ENCODE assay signal across 24 cellular contexts in genomic region chr9:65435464-65435863, GRCh38.
"Had no signal": no experiment of that assay in that cellular context is flagged by ENCODE, and none has a peak within 500 bp of the region (broad histone marks: within the 10 kb centered on the region; RNA-seq: fewer than 3 reads in every experiment).

No MANE protein-coding gene starts in this region.

- ATAC-seq: stimulated activated effector memory CD8-positive, alpha-beta T cell treated with anti-CD3 and anti-CD28 coated beads, Interleukin-12 subunit alpha, Interleukin-12 subunit beta, amount 100 ng/mL, for 72 hours; stimulated activated memory B cell treated with anti-CD40 and anti-IgM and Interleukin-4, amounts not matched to agents 10 μg/mL and 1 μg/mL and 100 μg/mL, for 72 hours; stimulated activated naive B cell treated with anti-CD40 and anti-IgM and Interleukin-4, amounts not matched to agents 10 μg/mL and 1 μg/mL and 100 μg/mL, for 72 hours; stimulated activated naive CD8-positive, alpha-beta T cell treated with anti-CD3 and anti-CD28 coated beads, Interleukin-15, amount 100 ng/mL, for 72 hours; stimulated activated naive CD8-positive, alpha-beta T cell treated with anti-CD3 and anti-CD28 coated beads, Interleukin-15, Interleukin-2, amounts not matched to agents 100 U/mL and 50 U/mL, for 24 hours; upper lobe of right lung had no signal

- H3K36me3 Mint-ChIP-seq: stimulated activated effector memory CD8-positive, alpha-beta T cell treated with anti-CD3 and anti-CD28 coated beads, Interleukin-12 subunit alpha, Interleukin-12 subunit beta, amount 100 ng/mL, for 72 hours; stimulated activated memory B cell treated with anti-CD40 and anti-IgM and Interleukin-4, amounts not matched to agents 10 μg/mL and 1 μg/mL and 100 μg/mL, for 72 hours had no signal

- H3K27ac Mint-ChIP-seq: stimulated activated effector memory CD8-positive, alpha-beta T cell treated with anti-CD3 and anti-CD28 coated beads, Interleukin-12 subunit alpha, Interleukin-12 subunit beta, amount 100 ng/mL, for 72 hours; stimulated activated memory B cell treated with anti-CD40 and anti-IgM and Interleukin-4, amounts not matched to agents 10 μg/mL and 1 μg/mL and 100 μg/mL, for 72 hours; stimulated activated naive B cell treated with anti-CD40 and anti-IgM and Interleukin-4, amounts not matched to agents 10 μg/mL and 1 μg/mL and 100 μg/mL, for 72 hours; stimulated activated naive CD8-positive, alpha-beta T cell treated with anti-CD3 and anti-CD28 coated beads, Interleukin-15, amount 100 ng/mL, for 72 hours; stimulated activated naive CD8-positive, alpha-beta T cell treated with anti-CD3 and anti-CD28 coated beads, Interleukin-15, Interleukin-2, amounts not matched to agents 100 ng/mL and 50 ng/mL, for 24 hours; type B pancreatic cell had no signal

- H3K4me1 Mint-ChIP-seq: stimulated activated memory B cell treated with anti-CD40 and anti-IgM and Interleukin-4, amounts not matched to agents 10 μg/mL and 1 μg/mL and 100 μg/mL, for 72 hours; stimulated activated naive CD8-positive, alpha-beta T cell treated with anti-CD3 and anti-CD28 coated beads, Interleukin-15, amount 100 ng/mL, for 72 hours had no signal

- H3K27me3 Mint-ChIP-seq: stimulated activated memory B cell treated with anti-CD40 and anti-IgM and Interleukin-4, amounts not matched to agents 10 μg/mL and 1 μg/mL and 100 μg/mL, for 72 hours; stimulated activated naive B cell treated with anti-CD40 and anti-IgM and Interleukin-4, amounts not matched to agents 10 μg/mL and 1 μg/mL and 100 μg/mL, for 72 hours; stimulated activated naive CD8-positive, alpha-beta T cell treated with anti-CD3 and anti-CD28 coated beads, Interleukin-15, amount 100 ng/mL, for 72 hours; stimulated activated naive CD8-positive, alpha-beta T cell treated with anti-CD3 and anti-CD28 coated beads, Interleukin-15, Interleukin-2, amounts not matched to agents 100 ng/mL and 50 ng/mL, for 24 hours; type B pancreatic cell had no signal

- H3K4me3 Mint-ChIP-seq: stimulated activated effector memory CD8-positive, alpha-beta T cell treated with anti-CD3 and anti-CD28 coated beads, Interleukin-12 subunit alpha, Interleukin-12 subunit beta, amount 100 ng/mL, for 72 hours; stimulated activated memory B cell treated with anti-CD40 and anti-IgM and Interleukin-4, amounts not matched to agents 10 μg/mL and 1 μg/mL and 100 μg/mL, for 72 hours; stimulated activated naive B cell treated with anti-CD40 and anti-IgM and Interleukin-4, amounts not matched to agents 10 μg/mL and 1 μg/mL and 100 μg/mL, for 72 hours; stimulated activated naive CD8-positive, alpha-beta T cell treated with anti-CD3 and anti-CD28 coated beads, Interleukin-15, amount 100 ng/mL, for 72 hours; stimulated activated naive CD8-positive, alpha-beta T cell treated with anti-CD3 and anti-CD28 coated beads, Interleukin-15, Interleukin-2, amounts not matched to agents 100 ng/mL and 50 ng/mL, for 24 hours; type B pancreatic cell had no signal

- DNase-seq: stimulated activated CD4-positive, alpha-beta T cell treated with anti-CD3 and anti-CD28 coated beads, Interleukin-2, amount 100 ng/mL, for 48 hours; stimulated activated CD4-positive, alpha-beta T cell treated with anti-CD3 and anti-CD28 coated beads, Interleukin-4, amount 100 ng/mL, for 1 hour; stimulated activated CD4-positive, alpha-beta T cell treated with anti-CD3 and anti-CD28 coated beads, Interleukin-4, amount 100 ng/mL, for 24 hours; stimulated activated CD4-positive, alpha-beta T cell treated with anti-CD3 and anti-CD28 coated beads, Interleukin-4, amount 100 ng/mL, for 4 hours; stimulated activated CD8-positive, alpha-beta memory T cell treated with anti-CD3 and anti-CD28 coated beads, Interleukin-4, amount 100 ng/mL, for 48 hours; stimulated activated naive B cell treated with anti-CD40 and anti-IgM and Interleukin-4, amounts not matched to agents 10 μg/mL and 1 μg/mL and 100 μg/mL, for 72 hours; stimulated activated naive CD4-positive, alpha-beta T cell; stimulated activated naive CD4-positive, alpha-beta T cell treated with Interleukin-2 at 50 U/mL for 16 hours; stimulated activated naive CD8-positive, alpha-beta T cell treated with anti-CD3 and anti-CD28 coated beads, Interleukin-15, amount 100 ng/mL, for 72 hours; stimulated activated naive CD8-positive, alpha-beta T cell treated with anti-CD3 and anti-CD28 coated beads, Interleukin-15, Interleukin-2, amounts not matched to agents 100 U/mL and 50 U/mL, for 24 hours; stomach; substantia nigra; testis; thyroid gland; tibial artery; transverse colon; trophoblast cell; upper lobe of left lung; uterus had no signal
